Comparison of ENCODE assay signal across 24 cellular contexts in genomic region chr1:226829105-226829504, GRCh38.
"Had no signal": no experiment of that assay in that cellular context is flagged by ENCODE, and none has a peak within 500 bp of the region (broad histone marks: within the 10 kb centered on the region; RNA-seq: fewer than 3 reads in every experiment).

No MANE protein-coding gene starts in this region.

- H3K36me3 ChIP-seq: gastrocnemius medialis, neural progenitor cell, right lobe of liver, suprapubic skin, transverse colon had no signal

- H3K27ac ChIP-seq: coronary artery, gastrocnemius medialis, hepatocyte, neural progenitor cell, parathyroid adenoma, right lobe of liver, suprapubic skin, transverse colon had no signal

- DNase-seq: effector memory CD8-positive, alpha-beta T cell; foreskin fibroblast; gastrocnemius medialis; head of caudate nucleus; kidney; mucosa of descending colon; naive B cell; small intestine; stimulated activated CD4-positive, alpha-beta T cell treated with anti-CD3 and anti-CD28 coated beads, Interleukin-15, amount 100 ng/mL, for 24 hours; stimulated activated CD4-positive, alpha-beta T cell treated with anti-CD3 and anti-CD28 coated beads, Interleukin-2, amount 100 ng/mL, for 48 hours; stimulated activated naive CD4-positive, alpha-beta T cell; stimulated activated naive CD8-positive, alpha-beta T cell treated with anti-CD3 and anti-CD28 coated beads, Interleukin-15, amount 100 ng/mL, for 72 hours; transverse colon had no signal

- H3K4me2 ChIP-seq: hepatocyte, neural progenitor cell had no signal

- H3K9me3 ChIP-seq: gastrocnemius medialis, mucosa of descending colon, right lobe of liver, suprapubic skin, transverse colon had no signal

- H3K36me3 Mint-ChIP-seq: memory B cell, mesothelial cell of epicardium, neural progenitor cell had no signal

- H3K9ac ChIP-seq: neural progenitor cell, parathyroid adenoma had no signal

- H3K9me3 Mint-ChIP-seq: effector memory CD8-positive, alpha-beta T cell; mesothelial cell of epicardium; nephron had no signal

- H3K27me3 ChIP-seq: gastrocnemius medialis, hepatocyte, neural progenitor cell, right lobe of liver, suprapubic skin, transverse colon had no signal

- H3K4me1 ChIP-seq: neural progenitor cell, parathyroid adenoma, right lobe of liver had no signal

- H3K4me3 Mint-ChIP-seq: effector memory CD8-positive, alpha-beta T cell; memory B cell; mesothelial cell of epicardium; nephron; neural progenitor cell; stimulated activated naive CD8-positive, alpha-beta T cell treated with anti-CD3 and anti-CD28 coated beads, Interleukin-15, amount 100 ng/mL, for 72 hours had no signal

- H3K27ac Mint-ChIP-seq: effector memory CD8-positive, alpha-beta T cell; memory B cell; mesothelial cell of epicardium; nephron; neural progenitor cell; progenitor cell of endocrine pancreas; stimulated activated naive CD8-positive, alpha-beta T cell treated with anti-CD3 and anti-CD28 coated beads, Interleukin-15, amount 100 ng/mL, for 72 hours had no signal

- H3K4me3 ChIP-seq: coronary artery, gastrocnemius medialis, hepatocyte, lung, mucosa of descending colon, neural progenitor cell, right lobe of liver, suprapubic skin, transverse colon had no signal

- H3K27me3 Mint-ChIP-seq: stimulated activated naive CD8-positive, alpha-beta T cell treated with anti-CD3 and anti-CD28 coated beads, Interleukin-15, amount 100 ng/mL, for 72 hours had no signal
